Comparison of ENCODE assay signal across 25 cellular contexts in genomic region chr6:88115307-88115706, GRCh38. TPM values are rescaled to one million over a fixed set of nuclear protein-coding genes. Genes with fewer than 3 reads are reported as not detected.
"Had no signal": no experiment of that assay in that cellular context is flagged by ENCODE, and none has a peak within 500 bp of the region (broad histone marks: within the 10 kb centered on the region; RNA-seq: fewer than 3 reads in every experiment).

No MANE protein-coding gene starts in this region.

- H3K9me3 Mint-ChIP-seq: activated CD8-positive, alpha-beta T cell treated with anti-CD3 and anti-CD28 coated beads for 36 hours; activated naive CD4-positive, alpha-beta T cell treated with anti-CD3 and anti-CD28 coated beads, Interleukin-2, amount 10 ng/mL, durations not matched to agents 7 days and 5 days; activated naive CD8-positive, alpha-beta T cell treated with anti-CD3 and anti-CD28 coated beads for 36 hours; activated T-cell treated with anti-CD3 and anti-CD28 coated beads, Interleukin-2, amount 50 U/mL, for 72 hours; activated T-helper 2 cell treated with anti-CD3 and anti-CD28 coated beads, Interferon-gamma antibody, Interleukin-2, Interleukin-4, amounts not matched to agents 10 μg/mL and 5 μg/mL and 100 μg/mL, durations not matched to agents 14 hours and 24 hours and 36 hours had no signal

- H3K4me3 ChIP-seq: cardiac muscle cell, SK-N-MC had no signal

- H3K4me3 Mint-ChIP-seq: activated CD8-positive, alpha-beta T cell treated with anti-CD3 and anti-CD28 coated beads for 36 hours; activated naive CD4-positive, alpha-beta T cell treated with anti-CD3 and anti-CD28 coated beads, Interleukin-2, amount 10 ng/mL, durations not matched to agents 7 days and 5 days; activated naive CD8-positive, alpha-beta T cell treated with anti-CD3 and anti-CD28 coated beads for 36 hours; activated T-cell treated with anti-CD3 and anti-CD28 coated beads, Interleukin-2, amount 50 U/mL, for 72 hours; T-cell had no signal

- DNase-seq: activated CD4-positive, alpha-beta T cell treated with anti-CD3 and anti-CD28 coated beads for 4 hours; activated CD8-positive, alpha-beta memory T cell treated with anti-CD3 and anti-CD28 coated beads, Interleukin-2, amount 50 U/mL, for 4 hours; activated CD8-positive, alpha-beta T cell treated with anti-CD3 and anti-CD28 coated beads for 36 hours; activated gamma-delta T cell treated with Interleukin-2 at 50 U/mL for 16 hours; activated naive CD4-positive, alpha-beta T cell treated with anti-CD3 and anti-CD28 coated beads, Interleukin-2, amount 10 ng/mL, durations not matched to agents 7 days and 5 days; activated naive CD8-positive, alpha-beta T cell treated with anti-CD3 and anti-CD28 coated beads for 36 hours; activated T-cell treated with anti-CD3 and anti-CD28 coated beads, Interleukin-2, amount 50 U/mL, for 72 hours; brain microvascular endothelial cell; NCI-H1092; NCI-H1417; NCI-H1930; NCI-H446; NCI-H524; OCI-M1; RPMI8226; T-cell; WERI-Rb-1 had no signal

- H3K27me3 Mint-ChIP-seq: activated naive CD4-positive, alpha-beta T cell treated with anti-CD3 and anti-CD28 coated beads, Interleukin-2, amount 10 ng/mL, durations not matched to agents 7 days and 5 days had no signal

- H3K36me3 Mint-ChIP-seq: activated naive CD4-positive, alpha-beta T cell treated with anti-CD3 and anti-CD28 coated beads, Interleukin-2, amount 10 ng/mL, durations not matched to agents 7 days and 5 days; activated naive CD8-positive, alpha-beta T cell treated with anti-CD3 and anti-CD28 coated beads for 36 hours; T-cell had no signal

- H3K27ac Mint-ChIP-seq: activated CD8-positive, alpha-beta T cell treated with anti-CD3 and anti-CD28 coated beads for 36 hours; activated naive CD4-positive, alpha-beta T cell treated with anti-CD3 and anti-CD28 coated beads, Interleukin-2, amount 10 ng/mL, durations not matched to agents 7 days and 5 days; activated naive CD8-positive, alpha-beta T cell treated with anti-CD3 and anti-CD28 coated beads for 36 hours; activated T-cell treated with anti-CD3 and anti-CD28 coated beads, Interleukin-2, amount 50 U/mL, for 72 hours; activated T-helper 2 cell treated with anti-CD3 and anti-CD28 coated beads, Interferon-gamma antibody, Interleukin-2, Interleukin-4, amounts not matched to agents 10 μg/mL and 5 μg/mL and 100 μg/mL, durations not matched to agents 14 hours and 24 hours and 36 hours; T-cell had no signal

- H3K36me3 ChIP-seq: brain microvascular endothelial cell, cardiac muscle cell, WERI-Rb-1 had no signal

- ATAC-seq: activated CD4-positive, CD25-positive, alpha-beta regulatory T cell treated with anti-CD3 and anti-CD28 coated beads, Interleukin-2, amount 50 U/mL, for 24 hours; activated CD8-positive, alpha-beta T cell treated with anti-CD3 and anti-CD28 coated beads for 36 hours; activated T-cell treated with anti-CD3 and anti-CD28 coated beads, Interleukin-2, amount 50 U/mL, for 72 hours; Panc1; Right ventricle myocardium inferior; T-cell had no signal

- H3K27ac ChIP-seq: brain microvascular endothelial cell, cardiac muscle cell, KMS-11, SK-N-MC, WERI-Rb-1 had no signal

- H3K27me3 ChIP-seq: brain microvascular endothelial cell, cardiac muscle cell had no signal

- H3K9ac ChIP-seq: KMS-11 had no signal

- H3K4me1 Mint-ChIP-seq: activated naive CD4-positive, alpha-beta T cell treated with anti-CD3 and anti-CD28 coated beads, Interleukin-2, amount 10 ng/mL, durations not matched to agents 7 days and 5 days; activated naive CD8-positive, alpha-beta T cell treated with anti-CD3 and anti-CD28 coated beads for 36 hours; T-cell had no signal

RNA-seq across cellular contexts. Expression of gene CNR1, which starts 50.8 kb away (rescaled TPM):
- total RNA-seq: activated CD8-positive, alpha-beta T cell treated with anti-CD3 and anti-CD28 coated beads for 36 hours; activated naive CD8-positive, alpha-beta T cell treated with anti-CD3 and anti-CD28 coated beads for 36 hours; activated T-helper 2 cell treated with anti-CD3 and anti-CD28 coated beads, Interferon-gamma antibody, Interleukin-2, Interleukin-4, amounts not matched to agents 10 μg/mL and 5 μg/mL and 100 μg/mL, durations not matched to agents 14 hours and 24 hours and 36 hours; T-helper 2 cell treated with Interferon-gamma antibody and Interleukin-4, amounts not matched to agents 100 ng/mL and 5 ng/mL, for 36 hours had no signal
